ENCODE assay signal across 9 cellular contexts in the genomic region with DNA sequence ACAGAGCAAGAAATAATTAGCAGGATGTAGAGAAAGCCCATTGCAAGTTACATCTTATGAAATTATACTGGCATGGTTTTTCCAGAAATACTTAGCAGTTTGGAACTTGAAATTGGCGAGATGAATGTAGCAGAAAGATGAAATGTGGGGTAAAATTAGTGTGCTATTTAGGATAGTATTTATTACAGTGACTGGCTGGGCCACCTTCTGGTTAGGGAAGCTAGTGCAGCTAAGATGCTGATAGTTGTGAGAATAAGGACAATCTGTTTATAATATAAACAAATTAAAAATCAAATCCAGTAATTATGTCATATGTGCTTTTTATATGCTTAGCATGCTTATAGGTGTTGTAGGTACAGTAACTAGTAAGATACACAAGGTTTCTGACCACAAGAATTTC.
DNase-seq lines count a peak whose midpoint lies in the region; ATAC-seq and TF ChIP-seq lines count a peak whose summit lies in the region.
"Had no signal": no experiment of that assay in that cellular context is flagged by ENCODE, and none has a peak within 500 bp of the region (broad histone marks: within the 10 kb centered on the region; RNA-seq: fewer than 3 reads in every experiment).

No MANE protein-coding gene starts in this region.

- no peaks in the 10 kb centered on the region for H3K4me1 Mint-ChIP-seq in nephron

- peaks cover 4% of the 10 kb centered on the region for H3K27me3 Mint-ChIP-seq in nephron (ENCODE audit: low read depth)

- H3K4me3 Mint-ChIP-seq in nephron = no peak overlapping the region

- no peaks in the 10 kb centered on the region for H3K36me3 ChIP-seq in body of pancreas (replicated peaks in 1 of 2; ENCODE audit: insufficient read depth in 1 of 2, low read depth in 2 of 2)

- in situ Hi-C loops in G401 (cut with HindIII; ENCODE audit: low sequenced_read_pairs) = no loop called here

- H3K27me3 ChIP-seq in body of pancreas = no peaks in the 10 kb centered on the region

- DNase-seq in GM10248 (ENCODE audit: extremely low spot score) (no peak), body of pancreas (no peak), NCI-H2081 (lab: John Stamatoyannopoulos, UW) (no peak), left colon (no peak), NCI-H2107 (lab: John Stamatoyannopoulos, UW) (no peak), G401 (ENCODE audit: low spot score) (no peak)
- DNase-seq: left cardiac atrium had no signal

- H3K9me3 Mint-ChIP-seq in nephron = peaks cover 18% of the 10 kb centered on the region

- H3K4me3 ChIP-seq in body of pancreas = no peak overlapping the region

- no peaks in the 10 kb centered on the region for H3K4me1 ChIP-seq in body of pancreas

- WGBS in body of pancreas, 2 donors = 50 to 60% methylated on average over 1 of the region's 1 CpG

- intact Hi-C loops in body of pancreas (cut with DNase I) (no loop called here), left colon (cut with DNase I, micrococcal nuclease) (no loop called here)

- ATAC-seq in HG03060 (IDR thresholded peaks at IDR 0.05; ENCODE audit: low read depth, unreplicated experiment) (peak; percentile 41), body of pancreas (no peak), left colon (no peak)

- no peak for TF ChIP-seq POLR2A in body of pancreas (IDR thresholded peaks at IDR 0.05)

- H3K36me3 Mint-ChIP-seq in nephron (ENCODE audit: low read depth) = no peaks in the 10 kb centered on the region

- H3K27ac Mint-ChIP-seq in nephron = no peak overlapping the region

- no peak overlapping the region for H3K27ac ChIP-seq in body of pancreas

- TF ChIP-seq CTCF in GM10248 (IDR thresholded peaks at IDR 0.05; ENCODE audit: control extremely low read depth, extremely low read depth, low read depth, missing control alignments) = peak; percentile 46
- TF ChIP-seq CTCF in body of pancreas (IDR thresholded peaks at IDR 0.05) = peak in 6 of 7 experiments; percentile 24 to 56 (median 43)
- TF ChIP-seq CTCF in nephron (IDR thresholded peaks at IDR 0.05; ENCODE audit: unreplicated experiment in 3 of 3) = peak; percentile 58 to 62 (median 60)

- POLR2A ChIA-PET in GM10248 (lab: Yijun Ruan, JAX) = no interaction called here

- no peaks in the 10 kb centered on the region for H3K9me3 ChIP-seq in body of pancreas

- CTCF ChIA-PET in GM10248 (lab: Yijun Ruan, JAX) = interaction anchor here (1.2 to 2.5 kb wide), 2 partner anchors 8 to 11 kb away, joined by 3 to 13 read pairs; no protein-coding TSS in a partner anchor
